ENCODE assay signal across 11 cellular contexts in genomic region chr19:49468199-49468598, GRCh38. TPM values are rescaled to one million over a fixed set of nuclear protein-coding genes. Genes with fewer than 3 reads are reported as not detected.
DNase-seq lines count a peak whose midpoint lies in the region; ATAC-seq and TF ChIP-seq lines count a peak whose summit lies in the region.
"Had no signal": no experiment of that assay in that cellular context is flagged by ENCODE, and none has a peak within 500 bp of the region (broad histone marks: within the 10 kb centered on the region; RNA-seq: fewer than 3 reads in every experiment).

No MANE protein-coding gene starts in this region.

- H3K4me3 ChIP-seq in mammary epithelial cell (replicated peaks in 1 of 3; ENCODE audit: insufficient read depth in 1 of 3, low read depth in 2 of 3, low read length in 3 of 3), result no peak overlapping the region
- H3K4me3 ChIP-seq in tibial artery, result no peak overlapping the region
- H3K4me3 ChIP-seq: HAP-1 had no signal

- no peaks in the 10 kb centered on the region for H3K27me3 ChIP-seq in mammary epithelial cell (ENCODE audit: insufficient read depth, low read length)
- H3K27me3 ChIP-seq in tibial artery, result no peaks in the 10 kb centered on the region

- DNase-seq in stimulated activated naive CD8-positive, alpha-beta T cell treated with anti-CD3 and anti-CD28 coated beads, Interleukin-15, amount 100 ng/mL, for 72 hours, result no peak
- DNase-seq in stimulated activated naive CD8-positive, alpha-beta T cell treated with anti-CD3 and anti-CD28 coated beads, Interleukin-15, Interleukin-2, amounts not matched to agents 100 U/mL and 50 U/mL, for 24 hours, result no peak
- DNase-seq in mammary epithelial cell (no peak), DMS 273 (lab: John Stamatoyannopoulos, UW; ENCODE audit: unreplicated experiment) (no peak), tibial artery (no peak), MV-4-11 (lab: John Stamatoyannopoulos, UW) (no peak), nephron progenitor cell (no peak)
- DNase-seq in naive thymus-derived CD8-positive, alpha-beta T cell, result no peak
- DNase-seq: effector CD4-positive, alpha-beta T cell had no signal

- ATAC-seq in stimulated activated naive CD8-positive, alpha-beta T cell treated with anti-CD3 and anti-CD28 coated beads, Interleukin-15, amount 100 ng/mL, for 72 hours, result no peak
- ATAC-seq in stimulated activated naive CD8-positive, alpha-beta T cell treated with anti-CD3 and anti-CD28 coated beads, Interleukin-15, Interleukin-2, amounts not matched to agents 100 U/mL and 50 U/mL, for 24 hours, result no peak
- ATAC-seq in naive thymus-derived CD8-positive, alpha-beta T cell, result no peak

- H3K9me3 ChIP-seq in mammary epithelial cell (replicated peaks; ENCODE audit: insufficient read depth, low read length) (no peaks in the 10 kb centered on the region), tibial artery (no peaks in the 10 kb centered on the region)
- H3K9me3 ChIP-seq: HAP-1 had no signal

- BruUV-seq in mammary epithelial cell (replicated peaks; lab: Mats Ljungman, UMichigan), result no TSS peak

- H3K4me1 ChIP-seq in mammary epithelial cell (ENCODE audit: insufficient read depth, low read length) (peaks cover 7% of the 10 kb centered on the region), tibial artery (peaks cover 0 to 9% (median 0%) of the 10 kb centered on the region in 4 donors)

- 45% methylated on average over 9 of the region's 19 CpGs for WGBS in mammary epithelial cell (ENCODE audit: low coverage, missing lambda C conversion rate)

- no peak overlapping the region for H3K9ac ChIP-seq in mammary epithelial cell (ENCODE audit: insufficient read depth, low read length)

- no peaks in the 10 kb centered on the region for H3K9me3 Mint-ChIP-seq in stimulated activated naive CD8-positive, alpha-beta T cell treated with anti-CD3 and anti-CD28 coated beads, Interleukin-15, amount 100 ng/mL, for 72 hours
- H3K9me3 Mint-ChIP-seq in naive thymus-derived CD8-positive, alpha-beta T cell, result no peaks in the 10 kb centered on the region
- H3K9me3 Mint-ChIP-seq in nephron progenitor cell, result no peaks in the 10 kb centered on the region
- H3K9me3 Mint-ChIP-seq: activated naive CD4-positive, alpha-beta T cell treated with anti-CD3 and anti-CD28 coated beads, Interleukin-2, amount 50 U/mL, for 24 hours had no signal

- H3K27me3 Mint-ChIP-seq in stimulated activated naive CD8-positive, alpha-beta T cell treated with anti-CD3 and anti-CD28 coated beads, Interleukin-15, amount 100 ng/mL, for 72 hours, result no peaks in the 10 kb centered on the region
- H3K27me3 Mint-ChIP-seq in naive thymus-derived CD8-positive, alpha-beta T cell, result no peaks in the 10 kb centered on the region
- H3K27me3 Mint-ChIP-seq in nephron progenitor cell (ENCODE audit: low read depth, poor library complexity), result no peaks in the 10 kb centered on the region
- H3K27me3 Mint-ChIP-seq: activated naive CD4-positive, alpha-beta T cell treated with anti-CD3 and anti-CD28 coated beads, Interleukin-2, amount 50 U/mL, for 24 hours had no signal

- H3K27ac ChIP-seq in mammary epithelial cell (ENCODE audit: insufficient read depth, low read depth, low read length) (no peak overlapping the region), tibial artery (no peak overlapping the region)

- peak overlapping the region; percentile 77 to 85 for H3K4me3 Mint-ChIP-seq in stimulated activated naive CD8-positive, alpha-beta T cell treated with anti-CD3 and anti-CD28 coated beads, Interleukin-15, amount 100 ng/mL, for 72 hours
- H3K4me3 Mint-ChIP-seq in naive thymus-derived CD8-positive, alpha-beta T cell, result peak overlapping the region in 6 of 10 donors; percentile 22 to 98 (median 80)
- no peak overlapping the region for H3K4me3 Mint-ChIP-seq in nephron progenitor cell

- peaks cover 0 to 17% (median 3%) of the 10 kb centered on the region in 3 donors for H3K36me3 Mint-ChIP-seq in naive thymus-derived CD8-positive, alpha-beta T cell
- H3K36me3 Mint-ChIP-seq in nephron progenitor cell (ENCODE audit: low read depth), result peaks cover 14% of the 10 kb centered on the region

- peak overlapping the region; percentile 42 to 59 for H3K27ac Mint-ChIP-seq in stimulated activated naive CD8-positive, alpha-beta T cell treated with anti-CD3 and anti-CD28 coated beads, Interleukin-15, amount 100 ng/mL, for 72 hours
- peak overlapping the region; percentile 98 to 100 (median 100) for H3K27ac Mint-ChIP-seq in naive thymus-derived CD8-positive, alpha-beta T cell
- H3K27ac Mint-ChIP-seq in nephron progenitor cell, result no peak overlapping the region

- H4K20me1 ChIP-seq in mammary epithelial cell (ENCODE audit: insufficient read depth, low read length), result no peaks in the 10 kb centered on the region

- H3K4me1 Mint-ChIP-seq in stimulated activated naive CD8-positive, alpha-beta T cell treated with anti-CD3 and anti-CD28 coated beads, Interleukin-15, amount 100 ng/mL, for 72 hours, result peaks cover 69% of the 10 kb centered on the region
- peaks cover 14 to 52% (median 42%) of the 10 kb centered on the region in 4 donors for H3K4me1 Mint-ChIP-seq in naive thymus-derived CD8-positive, alpha-beta T cell
- peaks cover 8% of the 10 kb centered on the region for H3K4me1 Mint-ChIP-seq in nephron progenitor cell

- H3K36me3 ChIP-seq in mammary epithelial cell (ENCODE audit: insufficient read depth, low read length), result peaks cover 2% of the 10 kb centered on the region
- H3K36me3 ChIP-seq in tibial artery, result peaks cover 0 to 54% (median 27%) of the 10 kb centered on the region in 3 donors

- no peaks in the 10 kb centered on the region for H3K79me2 ChIP-seq in mammary epithelial cell (ENCODE audit: insufficient read depth, low read length)

- dilution Hi-C loops in mammary epithelial cell (cut with HindIII; ENCODE audit: low sequenced_read_pairs), result loop anchor here (10.0 kb wide), 1 partner anchor 73 kb away; no protein-coding TSS in a partner anchor

- TF ChIP-seq CTCF in mammary epithelial cell (conservative IDR thresholded peaks at IDR 0.05 in 1 of 2, IDR thresholded peaks at IDR 0.05 in 1 of 2; ENCODE audit: extremely low read depth in 1 of 2, insufficient read depth in 1 of 2, low read depth in 1 of 2, low read length in 2 of 2), result no peak
- no peak for TF ChIP-seq CTCF in tibial artery (IDR thresholded peaks at IDR 0.05)
- TF ChIP-seq CTCF in nephron progenitor cell (IDR thresholded peaks at IDR 0.05), result no peak

- POLR2A ChIA-PET in naive thymus-derived CD8-positive, alpha-beta T cell (lab: Charles Lee), result interaction anchor here (1.2 to 11.3 kb wide), 4 partner anchors 8 to 67 kb away, joined by 4 to 321 read pairs (median 7); partner anchors contain the start of genes ALDH16A1 and PIH1D1

- intact Hi-C loops in mammary epithelial cell (cut with micrococcal nuclease), result no loop called here
- intact Hi-C loops in tibial artery (cut with DNase I; ENCODE audit: low total_unique reads), result no loop called here

- in situ Hi-C loops in mammary epithelial cell (cut with MboI; ENCODE audit: low sequenced_read_pairs in 2 of 2), result no loop called here

- CTCF ChIA-PET in mammary epithelial cell (lab: Charles Lee; ENCODE audit: low non-redundant PET), result no interaction called here

- H2AFZ ChIP-seq in mammary epithelial cell (ENCODE audit: low read depth, low read length), result peak overlapping the region; percentile 8

- H3K4me2 ChIP-seq in mammary epithelial cell (ENCODE audit: insufficient read depth, low read depth, low read length), result peak overlapping the region; percentile 26

RNA-seq across cellular contexts. Expression of gene FLT3LG, which starts 5.8 kb away (rescaled TPM):
- 1 to 10 TPM in 1 of 2 donors, under 1 TPM in 1; 0.50 to 4.2 TPM for total RNA-seq in mammary epithelial cell
- 1.7 TPM for polyA plus RNA-seq in mammary epithelial cell
- not detected for polyA minus RNA-seq in mammary epithelial cell
- total RNA-seq in naive thymus-derived CD8-positive, alpha-beta T cell, result 100 to 1,000 TPM; 106 to 112 TPM
- 100 to 1,000 TPM; 108 to 205 (median 166) TPM for polyA plus RNA-seq in naive thymus-derived CD8-positive, alpha-beta T cell

RNA-seq across cellular contexts. Expression of gene ALDH16A1, which starts 15.2 kb away (rescaled TPM):
- 10 to 100 TPM; 18.2 to 23.9 TPM for total RNA-seq in mammary epithelial cell
- 16.7 TPM for polyA plus RNA-seq in mammary epithelial cell
- 4.3 TPM for polyA minus RNA-seq in mammary epithelial cell
- 10 to 100 TPM; 44.3 to 44.4 TPM for total RNA-seq in naive thymus-derived CD8-positive, alpha-beta T cell
- polyA plus RNA-seq in naive thymus-derived CD8-positive, alpha-beta T cell, result 10 to 100 TPM; 28.3 to 38.0 (median 30.1) TPM

RNA-seq across cellular contexts. Expression of gene PIH1D1, which starts 16.6 kb away (rescaled TPM):
- total RNA-seq in mammary epithelial cell, result 10 to 100 TPM; 61.2 to 62.4 TPM
- 73.4 TPM for polyA plus RNA-seq in mammary epithelial cell
- polyA minus RNA-seq in mammary epithelial cell, result 140 TPM
- 100 to 1,000 TPM; 157 to 179 TPM for total RNA-seq in naive thymus-derived CD8-positive, alpha-beta T cell
- polyA plus RNA-seq in naive thymus-derived CD8-positive, alpha-beta T cell, result 10 to 100 TPM; 85.3 to 88.9 (median 86.7) TPM

RNA-seq across cellular contexts. Expression of gene RPL13A, which starts 19.2 kb away (rescaled TPM):
- 1,000 to 10,000 TPM; 1,880 to 1,955 TPM for total RNA-seq in mammary epithelial cell
- polyA plus RNA-seq in mammary epithelial cell, result 2,187 TPM
- polyA minus RNA-seq in mammary epithelial cell, result 2,358 TPM
- 1,000 to 10,000 TPM; 5,160 to 5,167 TPM for total RNA-seq in naive thymus-derived CD8-positive, alpha-beta T cell
- 1,000 to 10,000 TPM; 3,162 to 3,664 (median 3,630) TPM for polyA plus RNA-seq in naive thymus-derived CD8-positive, alpha-beta T cell

RNA-seq across cellular contexts. Expression of gene SLC17A7, which starts 26.9 kb away (rescaled TPM):
- under 1 TPM; under 0.01 to 0.16 TPM for total RNA-seq in mammary epithelial cell
- 0.07 TPM for polyA plus RNA-seq in mammary epithelial cell
- not detected for polyA minus RNA-seq in mammary epithelial cell
- under 1 TPM; 0.27 to 0.73 TPM for total RNA-seq in naive thymus-derived CD8-positive, alpha-beta T cell
- polyA plus RNA-seq in naive thymus-derived CD8-positive, alpha-beta T cell, result not detected

Comparison
In these comparisons a context has a peak if more than half of its experiments do, and no peak if none do; other contexts are left out.
1. RNA of gene FLT3LG, which starts 5.8 kb away (total RNA-seq): 106 to 112 TPM in naive thymus-derived CD8-positive, alpha-beta T cell; 0.50 to 4.2 TPM in mammary epithelial cell; every median in the first group is over 10 times any median in the second.